ENCODE assay signal across 13 cellular contexts in the genomic region with DNA sequence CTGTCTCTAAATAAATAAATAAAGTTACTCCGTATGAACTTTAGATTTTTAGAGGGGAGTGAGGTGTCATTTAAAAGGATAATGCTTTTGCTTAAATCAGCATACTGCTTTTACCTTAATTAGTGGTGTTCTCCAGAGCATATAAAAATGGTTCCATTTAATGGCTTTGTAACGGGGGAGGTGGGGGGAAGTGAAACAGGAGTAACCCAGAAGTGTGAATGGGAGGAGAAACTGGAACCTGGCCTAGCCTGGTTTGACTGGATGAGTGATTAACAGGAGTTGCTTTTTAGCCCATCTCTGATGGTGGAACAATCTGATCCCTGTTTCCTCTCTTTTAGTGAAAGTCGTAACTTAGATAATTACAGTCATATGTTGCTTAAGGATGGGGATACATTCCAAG. TPM values are rescaled to one million over a fixed set of nuclear protein-coding genes. Genes with fewer than 3 reads are reported as not detected.
DNase-seq lines count a peak whose midpoint lies in the region; ATAC-seq, FAIRE-seq and TF ChIP-seq lines count a peak whose summit lies in the region.
"Had no signal": no experiment of that assay in that cellular context is flagged by ENCODE, and none has a peak within 500 bp of the region (broad histone marks: within the 10 kb centered on the region; RNA-seq: fewer than 3 reads in every experiment).

No MANE protein-coding gene starts in this region.

- peaks cover 60% of the 10 kb centered on the region for H3K4me1 Mint-ChIP-seq in stimulated activated naive CD8-positive, alpha-beta T cell treated with anti-CD3 and anti-CD28 coated beads, Interleukin-15, Interleukin-2, amounts not matched to agents 100 ng/mL and 50 ng/mL, for 24 hours (ENCODE audit: low read depth)
- H3K4me1 Mint-ChIP-seq in WTC11: peaks cover 41% of the 10 kb centered on the region

- DNase-seq in stimulated activated naive CD8-positive, alpha-beta T cell treated with anti-CD3 and anti-CD28 coated beads, Interleukin-15, Interleukin-2, amounts not matched to agents 100 U/mL and 50 U/mL, for 24 hours: no peak
- DNase-seq in WTC11 (ENCODE audit: low spot score) (no peak), HepG2 (ENCODE audit: low spot score) (no peak)
- DNase-seq: DMS153, NCI-H2081 treated with DMSO at 0.1 percent for 48 hours had no signal

- TF ChIP-seq RAD21 in HepG2 (CRISPR knock-in tag; IDR thresholded peaks at IDR 0.05): no peak

- peaks cover 41% of the 10 kb centered on the region for H3K4me1 ChIP-seq in HepG2 (ENCODE audit: insufficient read depth, low read length)

- H2AFZ ChIP-seq in HepG2 (ENCODE audit: low read length): no peak overlapping the region

- BruUV-seq in HepG2 (replicated peaks; lab: Mats Ljungman, UMichigan): no TSS peak

- in situ Hi-C loops in HepG2 (cut with HindIII; ENCODE audit: extremely low pct_ligation_motif_present, low pct_unique_long_range_greater_than_20kb): loop anchor here (5.0 to 25.0 kb wide), 2 partner anchors 45 to 310 kb away; no protein-coding TSS in a partner anchor

- peak overlapping the region; percentile 99 for H3K27ac Mint-ChIP-seq in stimulated activated naive CD8-positive, alpha-beta T cell treated with anti-CD3 and anti-CD28 coated beads, Interleukin-15, Interleukin-2, amounts not matched to agents 100 ng/mL and 50 ng/mL, for 24 hours
- H3K27ac Mint-ChIP-seq in WTC11: no peak overlapping the region; the same call in 1 of the 2 replicates

- FAIRE-seq in HepG2 (lab: Jason Lieb, UNC): no peak

- H3K4me2 ChIP-seq in HepG2 (ENCODE audit: low read depth, low read length): peak overlapping the region; percentile 83

- POLR2A ChIA-PET in WTC11 (lab: Charles Lee) (no interaction called here), HepG2 (lab: Yijun Ruan, JAX) (interaction anchor here (3.2 kb wide), 1 partner anchor 44 kb away, joined by 59 read pairs; no protein-coding TSS in a partner anchor)

- TF ChIP-seq CTCF in WTC11 (IDR thresholded peaks at IDR 0.05) (no peak), HepG2 (CRISPR knock-in tag; IDR thresholded peaks at IDR 0.05) (no peak)

- TF ChIP-seq POLR2A in HepG2 (IDR thresholded peaks at IDR 0.05; ENCODE audit: insufficient read depth in 1 of 2, low read depth in 2 of 2, low read length in 2 of 2): no peak

- intact Hi-C loops in HepG2 (cut with micrococcal nuclease; ENCODE audit: unreplicated experiment): loop anchor here (1.0 to 5.0 kb wide), 3 partner anchors 45 to 350 kb away; partner anchors contain the start of genes FBXO15, TIMM21 and ZNF407

- H3K27me3 Mint-ChIP-seq in stimulated activated naive CD8-positive, alpha-beta T cell treated with anti-CD3 and anti-CD28 coated beads, Interleukin-15, Interleukin-2, amounts not matched to agents 100 ng/mL and 50 ng/mL, for 24 hours: no peaks in the 10 kb centered on the region
- no peaks in the 10 kb centered on the region for H3K27me3 Mint-ChIP-seq in WTC11 (ENCODE audit: low read depth)

- CTCF ChIA-PET in WTC11 (lab: Charles Lee): interaction anchor here (3.6 kb wide), 1 partner anchor 54 kb away, joined by 20 read pairs; no protein-coding TSS in a partner anchor
- CTCF ChIA-PET in HepG2 (lab: Yijun Ruan, JAX; ENCODE audit: low intra/inter-chr PET ratio, low total read pairs): no interaction called here

- no peak overlapping the region; the same call in 1 of the 2 replicates for H3K9ac ChIP-seq in HepG2 (ENCODE audit: insufficient read depth, low read depth, low read length)

- peak overlapping the region in 2 of 3 experiments; percentile 84 to 90; a peak in 1 of 6 replicates for H3K4me3 ChIP-seq in HepG2 (replicated peaks in 1 of 3; ENCODE audit: insufficient read depth in 1 of 3, low read depth in 2 of 3, low read length in 3 of 3)

- ATAC-seq in stimulated activated naive CD8-positive, alpha-beta T cell treated with anti-CD3 and anti-CD28 coated beads, Interleukin-15, Interleukin-2, amounts not matched to agents 100 U/mL and 50 U/mL, for 24 hours: no peak
- no peak for ATAC-seq in WTC11
- no peak for ATAC-seq in HepG2
- ATAC-seq in GM21526 (IDR thresholded peaks at IDR 0.05; ENCODE audit: low FRiP score, unreplicated experiment): no peak
- no peak for ATAC-seq in HG02798 (IDR thresholded peaks at IDR 0.05; ENCODE audit: poor library complexity, unreplicated experiment)
- ATAC-seq in GM19395 (IDR thresholded peaks at IDR 0.05; ENCODE audit: unreplicated experiment): no peak
- no peak for ATAC-seq in HG03439 (IDR thresholded peaks at IDR 0.05; ENCODE audit: unreplicated experiment)

- H3K27me3 ChIP-seq in HepG2 (ENCODE audit: control insufficient read depth in 1 of 2, insufficient read depth in 2 of 2, low read length in 2 of 2): no peaks in the 10 kb centered on the region; a peak in 1 of 5 replicates
- H3K27me3 ChIP-seq: cardiac muscle cell, tibial nerve had no signal

- peaks cover 6 to 18% of the 10 kb centered on the region in 2 experiments for H3K36me3 ChIP-seq in HepG2 (replicated peaks in 1 of 2; ENCODE audit: control insufficient read depth in 1 of 2, insufficient read depth in 2 of 2, low read length in 2 of 2)

- no peaks in the 10 kb centered on the region for H3K9me3 ChIP-seq in HepG2 (ENCODE audit: low read length)
- H3K9me3 ChIP-seq: tibial nerve had no signal

- no peak overlapping the region for H3K27ac ChIP-seq in HepG2 (ENCODE audit: extremely low read length, insufficient read depth, low read length)

- H4K20me1 ChIP-seq in HepG2 (ENCODE audit: insufficient read depth, low read length): peaks cover 4% of the 10 kb centered on the region; the same call in 1 of the 2 replicates

- no peaks in the 10 kb centered on the region for H3K9me3 Mint-ChIP-seq in stimulated activated naive CD8-positive, alpha-beta T cell treated with anti-CD3 and anti-CD28 coated beads, Interleukin-15, Interleukin-2, amounts not matched to agents 100 ng/mL and 50 ng/mL, for 24 hours
- H3K9me3 Mint-ChIP-seq in WTC11: no peaks in the 10 kb centered on the region

- 87% methylated on average over 3 of the region's 3 CpGs for WGBS in HepG2 (ENCODE audit: low lambda C conversion rate)

- peak overlapping the region; percentile 99 for H3K4me3 Mint-ChIP-seq in stimulated activated naive CD8-positive, alpha-beta T cell treated with anti-CD3 and anti-CD28 coated beads, Interleukin-15, Interleukin-2, amounts not matched to agents 100 ng/mL and 50 ng/mL, for 24 hours
- peak overlapping the region; percentile 96 for H3K4me3 Mint-ChIP-seq in WTC11

- TF ChIP-seq EP300 in HepG2 (IDR thresholded peaks at IDR 0.05; ENCODE audit: low read depth in 2 of 2, low read length in 2 of 2) (no peak), HepG2 (CRISPR knock-in tag; IDR thresholded peaks at IDR 0.05; ENCODE audit: borderline replicate concordance) (no peak)

- peaks cover 34% of the 10 kb centered on the region for H3K36me3 Mint-ChIP-seq in stimulated activated naive CD8-positive, alpha-beta T cell treated with anti-CD3 and anti-CD28 coated beads, Interleukin-15, Interleukin-2, amounts not matched to agents 100 ng/mL and 50 ng/mL, for 24 hours (ENCODE audit: low read depth)
- peaks cover 30% of the 10 kb centered on the region for H3K36me3 Mint-ChIP-seq in WTC11

- H3K79me2 ChIP-seq in HepG2 (ENCODE audit: insufficient read depth, low read length): peaks cover 32% of the 10 kb centered on the region

RNA-seq across cellular contexts. Expression of gene CNDP2, which starts 1.6 kb away (rescaled TPM):
- 228 to 248 TPM (median 229 TPM) in 3 replicates for total RNA-seq in WTC11 (2021)
- total RNA-seq in HepG2 (2016; rRNA removed; fragmentation: Illumina TruSeq; extraction: Trizol): 80.8 and 113 TPM in 2 replicates
- 12.2 and 13.4 TPM in 2 replicates for total RNA-seq in HepG2 (2016; cell fraction: cytosol; rRNA removed; fragmentation: Illumina TruSeq; extraction: Trizol; ENCODE audit: low read depth)
- total RNA-seq in HepG2 (2016; cell fraction: insoluble cytoplasmic fraction; rRNA removed; fragmentation: Illumina TruSeq; extraction: Trizol): 85.5 and 98.8 TPM in 2 replicates
- 37.4 and 39.0 TPM in 2 replicates for total RNA-seq in HepG2 (2016; cell fraction: membrane; rRNA removed; fragmentation: Illumina TruSeq; extraction: Trizol)
- 61.8 and 61.9 TPM in 2 replicates for total RNA-seq in HepG2 (2016; cell fraction: nucleus; rRNA removed; fragmentation: Illumina TruSeq; extraction: Trizol)
- 64.7 and 76.8 TPM in 2 replicates for polyA plus RNA-seq in HepG2 (2011; rRNA removed)
- polyA plus RNA-seq in HepG2 (2011; cell fraction: cytosol; rRNA removed): 52.3 and 57.1 TPM in 2 replicates
- 127 and 143 TPM in 2 replicates for polyA plus RNA-seq in HepG2 (2011; cell fraction: nucleus; rRNA removed)
- 75.2 and 103 TPM in 2 replicates for polyA plus RNA-seq in HepG2 (2012)
- polyA plus RNA-seq in HepG2 (2016; cell fraction: cytosol; fragmentation: Illumina TruSeq; extraction: Trizol; ENCODE audit: low read depth): 13.8 and 14.5 TPM in 2 replicates
- 114 and 122 TPM in 2 replicates for polyA plus RNA-seq in HepG2 (2016; cell fraction: insoluble cytoplasmic fraction; fragmentation: Illumina TruSeq; extraction: Trizol; ENCODE audit: low read depth)
- 27.7 and 28.4 TPM in 2 replicates for polyA plus RNA-seq in HepG2 (2016; cell fraction: membrane; fragmentation: Illumina TruSeq; extraction: Trizol; ENCODE audit: low read depth)
- polyA plus RNA-seq in HepG2 (2016; cell fraction: nucleus; fragmentation: Illumina TruSeq; extraction: Trizol; ENCODE audit: insufficient read depth, low read depth): 129 and 136 TPM in 2 replicates
- polyA minus RNA-seq in HepG2 (2011; rRNA and poly(A)+ RNA removed; ENCODE audit: low replicate concordance): 70.0 and 79.1 TPM in 2 replicates
- 45.9 and 46.8 TPM in 2 replicates for polyA minus RNA-seq in HepG2 (2011; cell fraction: cytosol; rRNA and poly(A)+ RNA removed)
- polyA minus RNA-seq in HepG2 (2011; cell fraction: nucleus; rRNA and poly(A)+ RNA removed): 76.7 and 91.4 TPM in 2 replicates

RNA-seq across cellular contexts. Expression of gene CNDP1, which starts 36.5 kb away (rescaled TPM):
- total RNA-seq in WTC11 (2021) (0.11 to 0.28 TPM (median 0.25 TPM) in 3 replicates), HepG2 (2016; rRNA removed; fragmentation: Illumina TruSeq; extraction: Trizol) (not detected in 2 replicates)
- total RNA-seq in HepG2 (2016; cell fraction: cytosol; rRNA removed; fragmentation: Illumina TruSeq; extraction: Trizol; ENCODE audit: low read depth): not detected in 2 replicates
- 0.06 TPM in 1 of 2 replicates, not detected in the other for total RNA-seq in HepG2 (2016; cell fraction: insoluble cytoplasmic fraction; rRNA removed; fragmentation: Illumina TruSeq; extraction: Trizol)
- not detected in 2 replicates for total RNA-seq in HepG2 (2016; cell fraction: membrane; rRNA removed; fragmentation: Illumina TruSeq; extraction: Trizol)
- total RNA-seq in HepG2 (2016; cell fraction: nucleus; rRNA removed; fragmentation: Illumina TruSeq; extraction: Trizol): not detected in 2 replicates
- polyA plus RNA-seq in HepG2 (2011; rRNA removed): 0.01 and 0.13 TPM in 2 replicates
- 0.03 TPM in 1 of 2 replicates, not detected in the other for polyA plus RNA-seq in HepG2 (2011; cell fraction: cytosol; rRNA removed)
- polyA plus RNA-seq in HepG2 (2011; cell fraction: nucleus; rRNA removed): 0.08 and 0.45 TPM in 2 replicates
- polyA plus RNA-seq in HepG2 (2012): 0.07 TPM in 1 of 2 replicates, not detected in the other
- not detected in 2 replicates for polyA plus RNA-seq in HepG2 (2016; cell fraction: cytosol; fragmentation: Illumina TruSeq; extraction: Trizol; ENCODE audit: low read depth)
- polyA plus RNA-seq in HepG2 (2016; cell fraction: insoluble cytoplasmic fraction; fragmentation: Illumina TruSeq; extraction: Trizol; ENCODE audit: low read depth): not detected in 2 replicates
- polyA plus RNA-seq in HepG2 (2016; cell fraction: membrane; fragmentation: Illumina TruSeq; extraction: Trizol; ENCODE audit: low read depth): not detected in 2 replicates
- polyA plus RNA-seq in HepG2 (2016; cell fraction: nucleus; fragmentation: Illumina TruSeq; extraction: Trizol; ENCODE audit: insufficient read depth, low read depth): 0.25 TPM in 1 of 2 replicates, not detected in the other
- polyA minus RNA-seq in HepG2 (2011; rRNA and poly(A)+ RNA removed; ENCODE audit: low replicate concordance): not detected in 2 replicates
- not detected in 2 replicates for polyA minus RNA-seq in HepG2 (2011; cell fraction: cytosol; rRNA and poly(A)+ RNA removed)
- 0.13 and 0.37 TPM in 2 replicates for polyA minus RNA-seq in HepG2 (2011; cell fraction: nucleus; rRNA and poly(A)+ RNA removed)
- total RNA-seq: cardiac muscle cell, smooth muscle cell had no signal
- polyA plus RNA-seq: cardiac muscle cell, smooth muscle cell had no signal

RNA-seq across cellular contexts. Expression of gene DIPK1C, which starts 40.7 kb away (rescaled TPM):
- total RNA-seq in WTC11 (2021): not detected in 3 replicates
- total RNA-seq in HepG2 (2016; rRNA removed; fragmentation: Illumina TruSeq; extraction: Trizol): not detected in 2 replicates
- total RNA-seq in HepG2 (2016; cell fraction: cytosol; rRNA removed; fragmentation: Illumina TruSeq; extraction: Trizol; ENCODE audit: low read depth): not detected in 2 replicates
- 0.09 TPM in 1 of 2 replicates, not detected in the other for total RNA-seq in HepG2 (2016; cell fraction: insoluble cytoplasmic fraction; rRNA removed; fragmentation: Illumina TruSeq; extraction: Trizol)
- total RNA-seq in HepG2 (2016; cell fraction: membrane; rRNA removed; fragmentation: Illumina TruSeq; extraction: Trizol): not detected in 2 replicates
- not detected in 2 replicates for total RNA-seq in HepG2 (2016; cell fraction: nucleus; rRNA removed; fragmentation: Illumina TruSeq; extraction: Trizol)
- 1.1 and 1.8 TPM in 2 replicates for polyA plus RNA-seq in HepG2 (2011; rRNA removed)
- polyA plus RNA-seq in HepG2 (2011; cell fraction: cytosol; rRNA removed): 1.2 and 1.3 TPM in 2 replicates
- polyA plus RNA-seq in HepG2 (2011; cell fraction: nucleus; rRNA removed): 0.43 and 0.53 TPM in 2 replicates
- polyA plus RNA-seq in HepG2 (2012): 0.19 and 0.39 TPM in 2 replicates
- polyA plus RNA-seq in HepG2 (2016; cell fraction: cytosol; fragmentation: Illumina TruSeq; extraction: Trizol; ENCODE audit: low read depth): not detected in 2 replicates
- polyA plus RNA-seq in HepG2 (2016; cell fraction: insoluble cytoplasmic fraction; fragmentation: Illumina TruSeq; extraction: Trizol; ENCODE audit: low read depth): not detected in 2 replicates
- not detected in 2 replicates for polyA plus RNA-seq in HepG2 (2016; cell fraction: membrane; fragmentation: Illumina TruSeq; extraction: Trizol; ENCODE audit: low read depth)
- not detected in 2 replicates for polyA plus RNA-seq in HepG2 (2016; cell fraction: nucleus; fragmentation: Illumina TruSeq; extraction: Trizol; ENCODE audit: insufficient read depth, low read depth)
- 2.7 TPM in 1 of 2 replicates, not detected in the other for polyA minus RNA-seq in HepG2 (2011; rRNA and poly(A)+ RNA removed; ENCODE audit: low replicate concordance)
- polyA minus RNA-seq in HepG2 (2011; cell fraction: cytosol; rRNA and poly(A)+ RNA removed): 0.40 and 1.9 TPM in 2 replicates
- 0.52 and 0.75 TPM in 2 replicates for polyA minus RNA-seq in HepG2 (2011; cell fraction: nucleus; rRNA and poly(A)+ RNA removed)
- total RNA-seq: cardiac muscle cell, smooth muscle cell had no signal
- polyA plus RNA-seq: cardiac muscle cell, smooth muscle cell had no signal
